16 cellular contexts compared by ENCODE assay signal in genomic region chr20:49247792-49248191, GRCh38. TPM values are rescaled to one million over a fixed set of nuclear protein-coding genes. Genes with fewer than 3 reads are reported as not detected.
DNase-seq lines count a peak whose midpoint lies in the region; ATAC-seq and TF ChIP-seq lines count a peak whose summit lies in the region.
"Had no signal": no experiment of that assay in that cellular context is flagged by ENCODE, and none has a peak within 500 bp of the region (broad histone marks: within the 10 kb centered on the region; RNA-seq: fewer than 3 reads in every experiment).

No MANE protein-coding gene starts in this region.

- in situ Hi-C loops in mammary epithelial cell (cut with MboI; ENCODE audit: low sequenced_read_pairs in 2 of 2) = no loop called here

- H3K36me3 Mint-ChIP-seq in MCF 10A (ENCODE audit: insufficient read depth, unreplicated experiment) (peaks cover 97% of the 10 kb centered on the region), mesothelial cell of epicardium (peaks cover 37% of the 10 kb centered on the region)
- peaks cover 100% of the 10 kb centered on the region for H3K36me3 Mint-ChIP-seq in stimulated activated effector memory CD8-positive, alpha-beta T cell treated with anti-CD3 and anti-CD28 coated beads, Interleukin-12 subunit alpha, Interleukin-12 subunit beta, amount 100 ng/mL, for 72 hours

- ATAC-seq in stimulated activated effector memory CD8-positive, alpha-beta T cell treated with anti-CD3 and anti-CD28 coated beads, Interleukin-12 subunit alpha, Interleukin-12 subunit beta, amount 100 ng/mL, for 72 hours = no peak

- H3K27me3 Mint-ChIP-seq in MCF 10A (ENCODE audit: insufficient read depth, unreplicated experiment) = no peaks in the 10 kb centered on the region
- no peaks in the 10 kb centered on the region for H3K27me3 Mint-ChIP-seq in mesothelial cell of epicardium (ENCODE audit: low read depth)
- H3K27me3 Mint-ChIP-seq: dendritic cell treated with granulocyte-macrophage colony-stimulating factor and Interleukin-4, amounts not matched to agents 40 ng/mL and 50 ng/mL, for 4 days; T-cell had no signal

- CTCF ChIA-PET in mammary epithelial cell (lab: Charles Lee; ENCODE audit: low non-redundant PET) = no interaction called here
- CTCF ChIA-PET in MCF 10A (lab: Yijun Ruan, JAX) = interaction anchor here (0.5 to 3.5 kb wide), 12 partner anchors 10 to 1415 kb away, joined by 3 to 18 read pairs (median 4); no protein-coding TSS in a partner anchor
- CTCF ChIA-PET in OCI-LY7 (lab: Charles Lee; ENCODE audit: unreplicated experiment) = interaction anchor here (1.0 kb wide), 1 partner anchor 35 kb away, joined by 3 read pairs; no protein-coding TSS in a partner anchor

- no peak overlapping the region for H3K27ac Mint-ChIP-seq in MCF 10A (ENCODE audit: low read depth, unreplicated experiment)
- peak overlapping the region; percentile 79 for H3K27ac Mint-ChIP-seq in stimulated activated effector memory CD8-positive, alpha-beta T cell treated with anti-CD3 and anti-CD28 coated beads, Interleukin-12 subunit alpha, Interleukin-12 subunit beta, amount 100 ng/mL, for 72 hours
- no peak overlapping the region for H3K27ac Mint-ChIP-seq in mesothelial cell of epicardium
- H3K27ac Mint-ChIP-seq: dendritic cell treated with granulocyte-macrophage colony-stimulating factor and Interleukin-4, amounts not matched to agents 40 ng/mL and 50 ng/mL, for 4 days had no signal

- POLR2A ChIA-PET in MCF 10A (lab: Yijun Ruan, JAX) (interaction anchor here (0.7 to 3.5 kb wide), 3 partner anchors 10 to 126 kb away, joined by 3 to 14 read pairs (median 8); no protein-coding TSS in a partner anchor), OCI-LY7 (lab: Charles Lee) (interaction anchor here (1.1 kb wide), 1 partner anchor 11 kb away, joined by 3 read pairs; no protein-coding TSS in a partner anchor)

- H3K4me3 Mint-ChIP-seq in MCF 10A (ENCODE audit: unreplicated experiment) (no peak overlapping the region), mesothelial cell of epicardium (no peak overlapping the region)
- no peak overlapping the region for H3K4me3 Mint-ChIP-seq in stimulated activated effector memory CD8-positive, alpha-beta T cell treated with anti-CD3 and anti-CD28 coated beads, Interleukin-12 subunit alpha, Interleukin-12 subunit beta, amount 100 ng/mL, for 72 hours
- H3K4me3 Mint-ChIP-seq: dendritic cell treated with granulocyte-macrophage colony-stimulating factor and Interleukin-4, amounts not matched to agents 40 ng/mL and 50 ng/mL, for 4 days; T-cell had no signal

- H3K79me2 ChIP-seq in mammary epithelial cell (ENCODE audit: insufficient read depth, low read length) = no peaks in the 10 kb centered on the region
- H3K79me2 ChIP-seq in OCI-LY7 (ENCODE audit: insufficient read depth, low read depth, low read length) = no peaks in the 10 kb centered on the region
- H3K79me2 ChIP-seq: hepatocyte had no signal

- H3K4me3 ChIP-seq in mammary epithelial cell (replicated peaks in 1 of 3; ENCODE audit: insufficient read depth in 1 of 3, low read depth in 2 of 3, low read length in 3 of 3) = no peak overlapping the region
- no peak overlapping the region for H3K4me3 ChIP-seq in OCI-LY7 (ENCODE audit: low read depth, low read length, poor library complexity, severe bottlenecking)
- H3K4me3 ChIP-seq in esophagus squamous epithelium = no peak overlapping the region
- H3K4me3 ChIP-seq: ascending aorta, hepatocyte had no signal

- H3K9me3 Mint-ChIP-seq in MCF 10A (ENCODE audit: unreplicated experiment) (no peaks in the 10 kb centered on the region), mesothelial cell of epicardium (no peaks in the 10 kb centered on the region)
- H3K9me3 Mint-ChIP-seq in stimulated activated effector memory CD8-positive, alpha-beta T cell treated with anti-CD3 and anti-CD28 coated beads, Interleukin-12 subunit alpha, Interleukin-12 subunit beta, amount 100 ng/mL, for 72 hours = no peaks in the 10 kb centered on the region
- H3K9me3 Mint-ChIP-seq: dendritic cell treated with granulocyte-macrophage colony-stimulating factor and Interleukin-4, amounts not matched to agents 40 ng/mL and 50 ng/mL, for 4 days; T-cell had no signal

- no peak for TF ChIP-seq POLR2A in esophagus squamous epithelium (IDR thresholded peaks at IDR 0.05)

- H3K4me1 ChIP-seq in mammary epithelial cell (ENCODE audit: insufficient read depth, low read length) (peaks cover 11% of the 10 kb centered on the region), OCI-LY7 (ENCODE audit: insufficient read depth, low read length, poor library complexity, severe bottlenecking) (no peaks in the 10 kb centered on the region), esophagus squamous epithelium (peaks cover 0 to 33% (median 7%) of the 10 kb centered on the region in 3 donors)
- H3K4me1 ChIP-seq: ascending aorta had no signal

- H3K27ac ChIP-seq in mammary epithelial cell (ENCODE audit: insufficient read depth, low read depth, low read length) = no peak overlapping the region
- H3K27ac ChIP-seq in OCI-LY7 (ENCODE audit: low read depth, low read length, poor library complexity, severe bottlenecking) = no peak overlapping the region
- H3K27ac ChIP-seq in esophagus squamous epithelium = peak overlapping the region in 1 of 4 donors; percentile 8
- H3K27ac ChIP-seq: ascending aorta, hepatocyte, HL-60, KMS-11 had no signal

- WGBS in mammary epithelial cell (ENCODE audit: low coverage, missing lambda C conversion rate) = 90% methylated on average over 5 of the region's 5 CpGs
- 68 to 70% methylated on average over 5 of the region's 5 CpGs for WGBS in esophagus squamous epithelium, 2 donors

- H4K20me1 ChIP-seq in mammary epithelial cell (ENCODE audit: insufficient read depth, low read length) (no peaks in the 10 kb centered on the region), OCI-LY7 (ENCODE audit: insufficient read depth, low read length) (no peaks in the 10 kb centered on the region)

- no peaks in the 10 kb centered on the region for H3K4me1 Mint-ChIP-seq in MCF 10A (ENCODE audit: insufficient read depth, unreplicated experiment)
- H3K4me1 Mint-ChIP-seq in stimulated activated effector memory CD8-positive, alpha-beta T cell treated with anti-CD3 and anti-CD28 coated beads, Interleukin-12 subunit alpha, Interleukin-12 subunit beta, amount 100 ng/mL, for 72 hours = no peaks in the 10 kb centered on the region
- H3K4me1 Mint-ChIP-seq in mesothelial cell of epicardium = no peaks in the 10 kb centered on the region

- dilution Hi-C loops in mammary epithelial cell (cut with HindIII; ENCODE audit: low sequenced_read_pairs) = loop anchor here (10.0 kb wide), 1 partner anchor 63 kb away; the partner anchor contains the start of gene STAU1

- H3K9ac ChIP-seq in mammary epithelial cell (ENCODE audit: insufficient read depth, low read length) = no peak overlapping the region
- H3K9ac ChIP-seq: KMS-11 had no signal

- H3K4me2 ChIP-seq in mammary epithelial cell (ENCODE audit: insufficient read depth, low read depth, low read length) (no peak overlapping the region), OCI-LY7 (ENCODE audit: low read length) (no peak overlapping the region)
- H3K4me2 ChIP-seq: hepatocyte, KMS-11 had no signal

- no peaks in the 10 kb centered on the region for H3K9me3 ChIP-seq in mammary epithelial cell (replicated peaks; ENCODE audit: insufficient read depth, low read length)
- no peaks in the 10 kb centered on the region for H3K9me3 ChIP-seq in OCI-LY7 (ENCODE audit: low read length)
- no peaks in the 10 kb centered on the region for H3K9me3 ChIP-seq in esophagus squamous epithelium
- H3K9me3 ChIP-seq: ascending aorta had no signal

- H3K9me2 ChIP-seq in OCI-LY7 (ENCODE audit: insufficient read depth, low read length) = no peaks in the 10 kb centered on the region

- BruUV-seq in mammary epithelial cell (replicated peaks; lab: Mats Ljungman, UMichigan) (TSS peak; percentile 16), MCF 10A (replicated peaks; lab: Mats Ljungman, UMichigan) (no TSS peak), OCI-LY7 (replicated peaks; lab: Mats Ljungman, UMichigan) (TSS peak; percentile 26)

- H3K36me3 ChIP-seq in mammary epithelial cell (ENCODE audit: insufficient read depth, low read length) (peaks cover 36% of the 10 kb centered on the region), OCI-LY7 (ENCODE audit: insufficient read depth, low read length) (peaks cover 98% of the 10 kb centered on the region), esophagus squamous epithelium (peaks cover 36 to 99% (median 57%) of the 10 kb centered on the region in 3 donors)

- no peak for DNase-seq in mammary epithelial cell
- DNase-seq in MCF 10A (ENCODE audit: unreplicated experiment) = no peak
- no peak for DNase-seq in OCI-LY7 (ENCODE audit: low spot score)
- peak; percentile 94 for DNase-seq in dermis blood vessel endothelial cell
- DNase-seq in stimulated activated effector memory CD8-positive, alpha-beta T cell treated with anti-CD3 and anti-CD28 coated beads, Interleukin-12 subunit alpha, Interleukin-12 subunit beta, amount 100 ng/mL, for 72 hours (ENCODE audit: low spot score in 2 of 2) = no peak
- no peak for DNase-seq in kidney glomerular epithelial cell (lab: John Stamatoyannopoulos, UW)
- no peak for DNase-seq in mesothelial cell of epicardium (ENCODE audit: low spot score in 2 of 2, unreplicated experiment in 2 of 2)
- no peak for DNase-seq in esophagus squamous epithelium (lab: John Stamatoyannopoulos, UW)
- DNase-seq: DMS53, NCI-H2171, T-cell had no signal

- intact Hi-C loops in mammary epithelial cell (cut with micrococcal nuclease) = no loop called here
- intact Hi-C loops in MCF 10A (cut with micrococcal nuclease) = loop anchor here (2.0 kb wide), 1 partner anchor 31 kb away; the partner anchor contains the start of gene ZNFX1
- intact Hi-C loops in OCI-LY7 (cut with micrococcal nuclease; ENCODE audit: unreplicated experiment) = loop anchor here (2.0 kb wide), 1 partner anchor 75 kb away; no protein-coding TSS in a partner anchor
- intact Hi-C loops in esophagus squamous epithelium (cut with DNase I) = loop anchor here (10.0 kb wide), 1 partner anchor 77 kb away; no protein-coding TSS in a partner anchor

- H3K27me3 ChIP-seq in mammary epithelial cell (ENCODE audit: insufficient read depth, low read length) (no peaks in the 10 kb centered on the region), esophagus squamous epithelium (no peaks in the 10 kb centered on the region)
- H3K27me3 ChIP-seq: ascending aorta, hepatocyte had no signal

- H2AFZ ChIP-seq in mammary epithelial cell (ENCODE audit: low read depth, low read length) (no peak overlapping the region), OCI-LY7 (ENCODE audit: low read length) (no peak overlapping the region)
- H2AFZ ChIP-seq: hepatocyte had no signal

- no peak for TF ChIP-seq CTCF in mammary epithelial cell (conservative IDR thresholded peaks at IDR 0.05 in 1 of 2, IDR thresholded peaks at IDR 0.05 in 1 of 2; ENCODE audit: extremely low read depth in 1 of 2, insufficient read depth in 1 of 2, low read depth in 1 of 2, low read length in 2 of 2)
- TF ChIP-seq CTCF in MCF 10A (IDR thresholded peaks at IDR 0.05; ENCODE audit: unreplicated experiment) = no peak
- no peak for TF ChIP-seq CTCF in OCI-LY7 (conservative IDR thresholded peaks at IDR 0.05; ENCODE audit: low read length)
- TF ChIP-seq CTCF in mesothelial cell of epicardium (IDR thresholded peaks at IDR 0.05; ENCODE audit: unreplicated experiment) = no peak
- TF ChIP-seq CTCF in esophagus squamous epithelium (IDR thresholded peaks at IDR 0.05) = no peak

RNA-seq across cellular contexts. Expression of gene DDX27, which starts 28.6 kb away (rescaled TPM):
- total RNA-seq in mammary epithelial cell = 10 to 100 TPM; 39.0 to 44.1 TPM
- polyA plus RNA-seq in mammary epithelial cell = 36.9 TPM
- polyA minus RNA-seq in mammary epithelial cell = 52.4 TPM
- 45.7 and 56.4 TPM in 2 replicates for total RNA-seq in MCF 10A (2022)
- 48.2 and 53.9 TPM in 2 replicates for total RNA-seq in OCI-LY7 (2014; rRNA removed; shearing (Covaris generic))
- 54.3 and 57.0 TPM in 2 replicates for total RNA-seq in OCI-LY7 (2022)
- 31.0 and 31.1 TPM in 2 replicates for total RNA-seq in dermis blood vessel endothelial cell
- 37.9 to 40.2 TPM (median 38.0 TPM) in 3 replicates for total RNA-seq in mesothelial cell of epicardium
- total RNA-seq in esophagus squamous epithelium = 10 to 100 TPM; 19.8 to 35.7 (median 30.8) TPM

RNA-seq across cellular contexts. Expression of gene ZNFX1, which starts 30.1 kb away (rescaled TPM):
- 10 to 100 TPM; 24.9 to 34.0 TPM for total RNA-seq in mammary epithelial cell
- 6.3 TPM for polyA plus RNA-seq in mammary epithelial cell
- polyA minus RNA-seq in mammary epithelial cell = 54.2 TPM
- 24.3 and 26.8 TPM in 2 replicates for total RNA-seq in MCF 10A (2022)
- total RNA-seq in OCI-LY7 (2014; rRNA removed; shearing (Covaris generic)) = 14.9 and 15.1 TPM in 2 replicates
- total RNA-seq in OCI-LY7 (2022) = 17.1 and 17.6 TPM in 2 replicates
- 47.0 and 48.0 TPM in 2 replicates for total RNA-seq in dermis blood vessel endothelial cell
- 15.5 to 16.8 TPM (median 15.9 TPM) in 3 replicates for total RNA-seq in mesothelial cell of epicardium
- 10 to 100 TPM; 12.8 to 25.2 (median 17.9) TPM for total RNA-seq in esophagus squamous epithelium

RNA-seq across cellular contexts. Expression of gene STAU1, which starts 59.7 kb away (rescaled TPM):
- total RNA-seq in mammary epithelial cell (10 to 100 TPM; 52.7 to 87.1 TPM), MCF 10A (2022) (109 and 110 TPM in 2 replicates), OCI-LY7 (2022) (66.8 and 70.2 TPM in 2 replicates), dermis blood vessel endothelial cell (51.1 and 102 TPM in 2 replicates), mesothelial cell of epicardium (70.8 to 72.8 TPM (median 71.4 TPM) in 3 replicates), esophagus squamous epithelium (10 to 100 TPM; 51.4 to 65.6 (median 58.7) TPM)
- 41.6 TPM for polyA plus RNA-seq in mammary epithelial cell
- 107 TPM for polyA minus RNA-seq in mammary epithelial cell
- total RNA-seq in OCI-LY7 (2014; rRNA removed; shearing (Covaris generic)) = 36.8 and 40.7 TPM in 2 replicates
